In the genomic region with DNA sequence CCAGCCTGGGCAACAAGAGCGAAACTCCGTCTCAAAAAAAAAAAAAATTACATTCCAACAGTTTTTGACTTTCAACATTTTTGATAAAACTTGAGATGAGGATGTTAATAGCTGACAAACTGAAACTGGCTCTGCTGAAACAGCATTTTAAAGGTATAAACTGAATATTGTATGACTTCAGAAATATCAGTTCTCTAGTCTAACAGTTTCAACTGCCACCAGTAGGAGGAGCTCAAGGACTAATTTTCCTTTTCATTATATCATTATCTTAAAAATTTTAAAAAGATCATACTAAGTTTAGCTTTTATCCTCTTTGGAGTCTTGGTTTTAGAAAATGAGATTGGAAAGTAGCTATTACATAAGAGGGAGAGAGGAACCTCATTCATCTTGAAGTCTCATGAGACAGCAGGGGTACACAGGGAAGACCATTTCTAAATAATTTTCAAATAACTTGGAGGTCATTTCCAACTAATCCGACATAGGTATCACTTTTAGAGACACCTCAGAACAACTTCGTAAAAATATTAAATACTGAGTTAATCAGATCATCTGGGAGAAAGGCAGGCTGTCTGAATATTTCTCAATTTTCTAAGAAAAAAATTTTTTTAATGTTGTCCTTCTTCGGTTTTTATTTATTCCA, we compare ENCODE assay signal across 8 cellular contexts. TPM values are rescaled to one million over a fixed set of nuclear protein-coding genes. Genes with fewer than 3 reads are reported as not detected.
A peak's percentile ranks its signal among the peaks of the same experiment; 100 is the strongest.
DNase-seq lines count a peak whose midpoint lies in the region; ATAC-seq and TF ChIP-seq lines count a peak whose summit lies in the region.

No MANE protein-coding gene starts in this region.

- peaks cover 12% of the 10 kb centered on the region for H3K4me1 Mint-ChIP-seq in activated T-cell treated with anti-CD3 and anti-CD28 coated beads, Interleukin-2, amount 50 U/mL, for 72 hours (ENCODE audit: low read depth)

- H3K27me3 ChIP-seq in BE2C, result no peaks in the 10 kb centered on the region

- H3K9me3 Mint-ChIP-seq in activated T-cell treated with anti-CD3 and anti-CD28 coated beads, Interleukin-2, amount 50 U/mL, for 72 hours, result no peaks in the 10 kb centered on the region

- no peaks in the 10 kb centered on the region for H3K4me1 ChIP-seq in BE2C

- no peak overlapping the region for H3K4me3 Mint-ChIP-seq in activated T-cell treated with anti-CD3 and anti-CD28 coated beads, Interleukin-2, amount 50 U/mL, for 72 hours

- peak in 1 of 2 donors; percentile 33 for ATAC-seq in activated T-cell treated with anti-CD3 and anti-CD28 coated beads, Interleukin-2, amount 50 U/mL, for 72 hours (replicated peaks in 1 of 2)
- no peak for ATAC-seq in GM21786 (IDR thresholded peaks at IDR 0.05; ENCODE audit: unreplicated experiment)

- TF ChIP-seq CTCF in BE2C (IDR thresholded peaks at IDR 0.05; ENCODE audit: low read depth, low read length) (peak; percentile 60), GM12865 (IDR thresholded peaks at IDR 0.05; ENCODE audit: insufficient read depth, low read depth, low read length, missing control alignments) (peak; percentile 61)

- H3K9me3 ChIP-seq in BE2C, result no peaks in the 10 kb centered on the region

- H3K36me3 ChIP-seq in BE2C, result no peaks in the 10 kb centered on the region

- DNase-seq in BE2C (peak; percentile 12), GM12865 (ENCODE audit: low read depth) (peak; percentile 65), NCI-H446 (lab: John Stamatoyannopoulos, UW) (peak; percentile 29 to 61), glomerular visceral epithelial cell (ENCODE audit: extremely low spot score) (peak; percentile 58), occipital lobe (lab: John Stamatoyannopoulos, UW) (no peak)
- DNase-seq in activated T-cell treated with anti-CD3 and anti-CD28 coated beads, Interleukin-2, amount 50 U/mL, for 72 hours, result peak; percentile 47 to 59
- peak; percentile 13 to 21 for DNase-seq in stimulated activated CD4-positive, alpha-beta T cell treated with anti-CD3 and anti-CD28 coated beads, Interleukin-1b, Interleukin-23, amount 100 ng/mL, for 1 hour (ENCODE audit: low read depth in 2 of 2)

- peaks cover 2 to 29% of the 10 kb centered on the region in 2 donors for H3K36me3 Mint-ChIP-seq in activated T-cell treated with anti-CD3 and anti-CD28 coated beads, Interleukin-2, amount 50 U/mL, for 72 hours (ENCODE audit: insufficient read depth in 2 of 2)

- peak overlapping the region; percentile 65 for H3K27ac Mint-ChIP-seq in activated T-cell treated with anti-CD3 and anti-CD28 coated beads, Interleukin-2, amount 50 U/mL, for 72 hours

- H3K4me3 ChIP-seq in BE2C (ENCODE audit: low read depth, low read length) (no peak overlapping the region), GM12865 (ENCODE audit: low read depth, low read length) (no peak overlapping the region)

- no peaks in the 10 kb centered on the region for H3K27me3 Mint-ChIP-seq in activated T-cell treated with anti-CD3 and anti-CD28 coated beads, Interleukin-2, amount 50 U/mL, for 72 hours (ENCODE audit: low read depth)

RNA-seq across cellular contexts. Expression of gene MCM6, which starts 37.6 kb away (rescaled TPM):
- polyA plus RNA-seq in BE2C (2012; ENCODE audit: insufficient read depth, insufficient read length, low read depth), result 10.0 TPM
- 100 to 1,000 TPM; 237 to 257 TPM for total RNA-seq in activated T-cell treated with anti-CD3 and anti-CD28 coated beads, Interleukin-2, amount 50 U/mL, for 72 hours
- total RNA-seq in occipital lobe, result 18.9 TPM

Comparison
In these comparisons a context has a peak if more than half of its experiments do, and no peak if none do; other contexts are left out.
1. RNA of gene MCM6, which starts 37.6 kb away (total RNA-seq): 237 to 257 TPM in activated T-cell treated with anti-CD3 and anti-CD28 coated beads, Interleukin-2, amount 50 U/mL, for 72 hours; 18.9 TPM in occipital lobe (single experiment); every median in the first group is over 10 times any median in the second.